In the genomic region with DNA sequence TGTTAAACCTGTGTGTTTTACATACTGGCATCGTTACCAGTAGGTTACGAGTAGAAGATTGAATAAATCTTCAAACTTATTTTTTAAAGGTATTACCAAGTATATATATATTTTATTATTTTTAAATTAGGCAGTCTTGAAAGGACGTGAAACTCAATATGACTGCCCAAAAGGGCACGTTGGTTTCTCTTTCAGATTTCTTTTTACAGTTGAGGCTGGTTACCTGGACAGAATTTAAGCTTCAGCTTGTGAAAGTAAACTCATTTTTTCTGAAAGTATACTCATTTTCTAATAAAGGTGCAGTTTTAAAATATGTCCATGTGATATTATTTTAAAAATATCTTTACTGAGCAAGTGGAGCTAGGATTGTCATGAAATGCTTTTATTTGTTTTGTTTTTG, we compare ENCODE assay signal across 8 cellular contexts.
DNase-seq lines count a peak whose midpoint lies in the region; ATAC-seq and TF ChIP-seq lines count a peak whose summit lies in the region.

No MANE protein-coding gene starts in this region.

- no peak for ATAC-seq in GM21723 (IDR thresholded peaks at IDR 0.05; ENCODE audit: unreplicated experiment)

- H3K4me3 ChIP-seq in fibroblast of pulmonary artery (replicated peaks; ENCODE audit: low read depth, low read length) (peak overlapping the region; percentile 78), skeletal muscle cell (ENCODE audit: low read depth, low read length) (peak overlapping the region; percentile 89)

- H3K27me3 Mint-ChIP-seq in T-helper 1 cell treated with Interleukin-12 subunit alpha and Interleukin-12 subunit beta and Interleukin-4 antibody, amounts not matched to agents 30 μg/mL and 1 μg/mL, for 36 hours (ENCODE audit: low read depth): no peaks in the 10 kb centered on the region

- H3K9me3 Mint-ChIP-seq in T-helper 1 cell treated with Interleukin-12 subunit alpha and Interleukin-12 subunit beta and Interleukin-4 antibody, amounts not matched to agents 30 μg/mL and 1 μg/mL, for 36 hours: no peaks in the 10 kb centered on the region

- in situ Hi-C loops in GM13976 (cut with MboI; ENCODE audit: low sequenced_read_pairs, unreplicated experiment): no loop called here

- peak; percentile 37 for DNase-seq in GM13976 (ENCODE audit: low spot score)
- no peak for DNase-seq in fibroblast of pulmonary artery (ENCODE audit: low read depth)
- DNase-seq in skeletal muscle cell (ENCODE audit: low read depth): no peak
- DNase-seq in NOMO-1 treated with dmso at 0.1 percent for 144 hours (lab: John Stamatoyannopoulos, UW; ENCODE audit: unreplicated experiment): no peak
- DNase-seq in AG08396 (ENCODE audit: low spot score): no peak
- DNase-seq in NCI-H1417 (lab: John Stamatoyannopoulos, UW): no peak

- peaks cover 12% of the 10 kb centered on the region for H3K36me3 Mint-ChIP-seq in T-helper 1 cell treated with Interleukin-12 subunit alpha and Interleukin-12 subunit beta and Interleukin-4 antibody, amounts not matched to agents 30 μg/mL and 1 μg/mL, for 36 hours (ENCODE audit: low read depth)

- H3K4me3 Mint-ChIP-seq in T-helper 1 cell treated with Interleukin-12 subunit alpha and Interleukin-12 subunit beta and Interleukin-4 antibody, amounts not matched to agents 30 μg/mL and 1 μg/mL, for 36 hours: peak overlapping the region; percentile 97

- peak overlapping the region; percentile 95 for H3K27ac Mint-ChIP-seq in T-helper 1 cell treated with Interleukin-12 subunit alpha and Interleukin-12 subunit beta and Interleukin-4 antibody, amounts not matched to agents 30 μg/mL and 1 μg/mL, for 36 hours

- TF ChIP-seq CTCF in GM13976 (IDR thresholded peaks at IDR 0.05; ENCODE audit: borderline replicate concordance, control extremely low read depth, extremely low read depth, insufficient read depth, missing control alignments) (no peak), fibroblast of pulmonary artery (IDR thresholded peaks at IDR 0.05; ENCODE audit: low read length, missing control alignments) (no peak)

- H3K4me1 Mint-ChIP-seq in T-helper 1 cell treated with Interleukin-12 subunit alpha and Interleukin-12 subunit beta and Interleukin-4 antibody, amounts not matched to agents 30 μg/mL and 1 μg/mL, for 36 hours (ENCODE audit: low read depth): peaks cover 28% of the 10 kb centered on the region
